In genomic region chr10:103281753-103282152, GRCh38 we compare ENCODE assay signal across 11 cellular contexts. TPM values are rescaled to one million over a fixed set of nuclear protein-coding genes. Genes with fewer than 3 reads are reported as not detected.
DNase-seq lines count a peak whose midpoint lies in the region; ATAC-seq and TF ChIP-seq lines count a peak whose summit lies in the region.
"Had no signal": no experiment of that assay in that cellular context is flagged by ENCODE, and none has a peak within 500 bp of the region (broad histone marks: within the 10 kb centered on the region; RNA-seq: fewer than 3 reads in every experiment).

No MANE protein-coding gene starts in this region.

- ATAC-seq in naive thymus-derived CD4-positive, alpha-beta T cell: no peak
- no peak for ATAC-seq in activated CD4-positive, CD25-positive, alpha-beta regulatory T cell treated with anti-CD3 and anti-CD28 coated beads, Interleukin-2, amount 50 U/mL, for 24 hours
- ATAC-seq: lower lobe of right lung had no signal

- no peaks in the 10 kb centered on the region for H3K36me3 Mint-ChIP-seq in progenitor cell of endocrine pancreas (ENCODE audit: insufficient read depth)
- H3K36me3 Mint-ChIP-seq in naive thymus-derived CD4-positive, alpha-beta T cell: peaks cover 0 to 6% (median 3%) of the 10 kb centered on the region in 5 donors

- no peak overlapping the region for H3K4me3 Mint-ChIP-seq in progenitor cell of endocrine pancreas (ENCODE audit: low read depth)
- H3K4me3 Mint-ChIP-seq in naive thymus-derived CD4-positive, alpha-beta T cell: no peak overlapping the region

- peaks cover 0 to 5% (median 0%) of the 10 kb centered on the region in 3 experiments for H3K9me3 ChIP-seq in naive thymus-derived CD4-positive, alpha-beta T cell (ENCODE audit: control insufficient read depth in 2 of 3, low read length in 3 of 3)
- H3K9me3 ChIP-seq: lower lobe of right lung had no signal

- POLR2A ChIA-PET in HEK293T (lab: Yijun Ruan, JAX): interaction anchor here (0.7 to 1.8 kb wide), 2 partner anchors 8 to 15 kb away, joined by 3 read pairs; no protein-coding TSS in a partner anchor
- POLR2A ChIA-PET in naive thymus-derived CD4-positive, alpha-beta T cell (lab: Charles Lee): no interaction called here

- H3K4me3 ChIP-seq in naive thymus-derived CD4-positive, alpha-beta T cell (ENCODE audit: low read length): no peak overlapping the region
- H3K4me3 ChIP-seq: lower lobe of right lung had no signal

- no peaks in the 10 kb centered on the region for H3K9me3 Mint-ChIP-seq in progenitor cell of endocrine pancreas (ENCODE audit: low read depth)
- peaks cover 0 to 11% (median 6%) of the 10 kb centered on the region in 11 donors for H3K9me3 Mint-ChIP-seq in naive thymus-derived CD4-positive, alpha-beta T cell

- H3K36me3 ChIP-seq in naive thymus-derived CD4-positive, alpha-beta T cell (ENCODE audit: control insufficient read depth in 2 of 3, insufficient read depth in 3 of 3, low read length in 3 of 3): no peaks in the 10 kb centered on the region
- H3K36me3 ChIP-seq: lower lobe of right lung had no signal

- H3K27me3 ChIP-seq in naive thymus-derived CD4-positive, alpha-beta T cell (ENCODE audit: control insufficient read depth in 2 of 2, insufficient read depth in 2 of 2, low read length in 2 of 2): peaks cover 0 to 10% of the 10 kb centered on the region in 2 donors

- H3K4me1 ChIP-seq in naive thymus-derived CD4-positive, alpha-beta T cell (ENCODE audit: control insufficient read depth in 2 of 2, insufficient read depth in 2 of 2, low read length in 2 of 2): no peaks in the 10 kb centered on the region

- H3K27ac Mint-ChIP-seq in progenitor cell of endocrine pancreas: peak overlapping the region; percentile 46
- H3K27ac Mint-ChIP-seq in naive thymus-derived CD4-positive, alpha-beta T cell: no peak overlapping the region

- intact Hi-C loops in naive thymus-derived CD4-positive, alpha-beta T cell (cut with micrococcal nuclease): no loop called here

- no peak for TF ChIP-seq CTCF in progenitor cell of endocrine pancreas (IDR thresholded peaks at IDR 0.05; ENCODE audit: unreplicated experiment)

- peaks cover 44% of the 10 kb centered on the region for H3K27me3 Mint-ChIP-seq in progenitor cell of endocrine pancreas
- H3K27me3 Mint-ChIP-seq in naive thymus-derived CD4-positive, alpha-beta T cell: peaks cover 63 to 80% (median 65%) of the 10 kb centered on the region in 5 donors

- H3K4me1 Mint-ChIP-seq in progenitor cell of endocrine pancreas (ENCODE audit: low read depth): peaks cover 3% of the 10 kb centered on the region
- H3K4me1 Mint-ChIP-seq in naive thymus-derived CD4-positive, alpha-beta T cell: peaks cover 0 to 14% (median 6%) of the 10 kb centered on the region in 7 donors

- peak; percentile 73 for DNase-seq in HEK293T (ENCODE audit: extremely low spot score)
- peak; percentile 80 for DNase-seq in NCI-H2227 treated with DMSO at 0.1 percent for 48 hours (lab: John Stamatoyannopoulos, UW)
- DNase-seq in progenitor cell of endocrine pancreas (ENCODE audit: low spot score, unreplicated experiment): peak; percentile 14
- no peak for DNase-seq in ureter (ENCODE audit: low spot score)
- DNase-seq in naive thymus-derived CD4-positive, alpha-beta T cell: no peak
- DNase-seq in 8988T: no peak
- DNase-seq: effector memory CD4-positive, alpha-beta T cell; lower lobe of right lung; stimulated activated CD4-positive, alpha-beta T cell treated with anti-CD3 and anti-CD28 coated beads, Interleukin-4, amount 100 ng/mL, for 1 hour had no signal

- CTCF ChIA-PET in HEK293T (lab: Yijun Ruan, JAX): interaction anchor here (0.5 to 0.8 kb wide), 2 partner anchors 38 to 1015 kb away, joined by 3 read pairs; no protein-coding TSS in a partner anchor
- CTCF ChIA-PET in naive thymus-derived CD4-positive, alpha-beta T cell (lab: Charles Lee): interaction anchor here (1.0 kb wide), 1 partner anchor 97 kb away, joined by 3 read pairs; no protein-coding TSS in a partner anchor

- peak overlapping the region; percentile 60 for H3K27ac ChIP-seq in cingulate gyrus (ENCODE audit: low read depth, low read length)
- no peak overlapping the region for H3K27ac ChIP-seq in naive thymus-derived CD4-positive, alpha-beta T cell (ENCODE audit: low read depth, low read length)
- H3K27ac ChIP-seq: lower lobe of right lung had no signal

TF ChIP-seq in HEK293T, 16 proteins besides CTCF, POLR2A, EP300 and RAD21:
- TF ChIP-seq FOXK2 (IDR thresholded peaks at IDR 0.05) (no peak), HDGF (IDR thresholded peaks at IDR 0.05; ENCODE audit: borderline replicate concordance) (no peak), BHLHE40 (IDR thresholded peaks at IDR 0.05; ENCODE audit: borderline replicate concordance) (no peak), ZNF384 (IDR thresholded peaks at IDR 0.05) (no peak), ARNT (IDR thresholded peaks at IDR 0.05) (no peak), SUZ12 (IDR thresholded peaks at IDR 0.05) (no peak), NFRKB (IDR thresholded peaks at IDR 0.05) (no peak), FOXM1 (IDR thresholded peaks at IDR 0.05; ENCODE audit: borderline replicate concordance) (no peak), ELF4 (IDR thresholded peaks at IDR 0.05) (no peak), LEF1 (IDR thresholded peaks at IDR 0.05; ENCODE audit: borderline replicate concordance) (no peak), L3MBTL2 (conservative IDR thresholded peaks at IDR 0.05) (no peak)

RNA-seq across cellular contexts. Expression of gene INA, which starts 4.8 kb away (rescaled TPM):
- total RNA-seq in progenitor cell of endocrine pancreas: 6.2 TPM in 2 replicates
- total RNA-seq in ureter: 2.0 TPM
- under 1 TPM in 1 of 5 experiments, not detected in 4; 0.31 TPM for total RNA-seq in naive thymus-derived CD4-positive, alpha-beta T cell
- not detected for polyA plus RNA-seq in naive thymus-derived CD4-positive, alpha-beta T cell
- total RNA-seq: lower lobe of right lung had no signal

RNA-seq across cellular contexts. Expression of gene RPEL1, which starts 36.1 kb away (rescaled TPM):
- total RNA-seq in progenitor cell of endocrine pancreas: not detected in 2 replicates
- total RNA-seq in ureter: not detected
- not detected for total RNA-seq in naive thymus-derived CD4-positive, alpha-beta T cell
- not detected for polyA plus RNA-seq in naive thymus-derived CD4-positive, alpha-beta T cell

Comparison
In these comparisons a context has a peak if more than half of its experiments do, and no peak if none do; other contexts are left out.
1. DNase-seq: peak in HEK293T (single experiment), NCI-H2227 treated with DMSO at 0.1 percent for 48 hours (single experiment) and progenitor cell of endocrine pancreas (single experiment); none in ureter (single experiment), naive thymus-derived CD4-positive, alpha-beta T cell (0 of 9) and 8988T (single experiment).